ENCODE assay signal across 12 cellular contexts in genomic region chr7:51045319-51046102, GRCh38.
DNase-seq lines count a peak whose midpoint lies in the region; ATAC-seq and TF ChIP-seq lines count a peak whose summit lies in the region.
"Had no signal": no experiment of that assay in that cellular context is flagged by ENCODE, and none has a peak within 500 bp of the region (broad histone marks: within the 10 kb centered on the region; RNA-seq: fewer than 3 reads in every experiment).

No MANE protein-coding gene starts in this region.

- H3K9ac ChIP-seq in smooth muscle cell (ENCODE audit: low read depth), result peak overlapping the region; percentile 26
- H3K9ac ChIP-seq: neural progenitor cell had no signal

- DNase-seq in HCEC 1CT (peak; percentile 94), SJCRH30 (peak; percentile 22 to 23), fibroblast of the aortic adventitia (ENCODE audit: low read depth) (peak; percentile 63), smooth muscle cell (lab: John Stamatoyannopoulos, UW; ENCODE audit: unreplicated experiment) (no peak), NCI-H2196 (lab: John Stamatoyannopoulos, UW; ENCODE audit: unreplicated experiment) (no peak)
- DNase-seq: activated T-cell treated with anti-CD3 and anti-CD28 coated beads, Interleukin-2, amount 50 U/mL, for 48 hours; NCI-H1105; upper lobe of left lung had no signal

- H3K27ac ChIP-seq in SJCRH30 (no peak overlapping the region), smooth muscle cell (ENCODE audit: low read depth) (no peak overlapping the region)
- H3K27ac ChIP-seq: neural progenitor cell, upper lobe of left lung, VCaP had no signal

- H4K20me1 ChIP-seq in smooth muscle cell (ENCODE audit: low read depth), result no peaks in the 10 kb centered on the region

- TF ChIP-seq CTCF in fibroblast of the aortic adventitia (IDR thresholded peaks at IDR 0.05; ENCODE audit: insufficient read depth, low read length) (no peak), smooth muscle cell (IDR thresholded peaks at IDR 0.05; ENCODE audit: borderline replicate concordance, insufficient read depth, poor library complexity, severe bottlenecking) (no peak)

- H2AFZ ChIP-seq in smooth muscle cell (ENCODE audit: low read depth), result no peak overlapping the region
- H2AFZ ChIP-seq: neural progenitor cell had no signal

- peak overlapping the region; percentile 8 for H3K4me2 ChIP-seq in smooth muscle cell
- H3K4me2 ChIP-seq: neural progenitor cell had no signal

- H3K27me3 ChIP-seq in SJCRH30 (peaks cover 9% of the 10 kb centered on the region), smooth muscle cell (ENCODE audit: low read depth) (no peaks in the 10 kb centered on the region)
- H3K27me3 ChIP-seq: neural progenitor cell, upper lobe of left lung had no signal

- H3K4me1 ChIP-seq in SJCRH30, result peaks cover 3% of the 10 kb centered on the region; the same call in 1 of the 2 replicates
- no peaks in the 10 kb centered on the region for H3K4me1 ChIP-seq in smooth muscle cell (ENCODE audit: low read depth)
- H3K4me1 ChIP-seq: upper lobe of left lung had no signal

- no peaks in the 10 kb centered on the region; the same call in 1 of the 2 replicates for H3K9me3 ChIP-seq in SJCRH30 (replicated peaks)
- no peaks in the 10 kb centered on the region for H3K9me3 ChIP-seq in smooth muscle cell (replicated peaks; ENCODE audit: low read depth)
- H3K9me3 ChIP-seq: upper lobe of left lung had no signal

- H3K4me3 ChIP-seq in SJCRH30, result no peak overlapping the region
- H3K4me3 ChIP-seq in fibroblast of the aortic adventitia (ENCODE audit: low read depth, low read length), result no peak overlapping the region
- H3K4me3 ChIP-seq in smooth muscle cell, result no peak overlapping the region
- H3K4me3 ChIP-seq: neural progenitor cell, upper lobe of left lung had no signal

- 64% methylated on average over 14 of the region's 14 CpGs for WGBS in smooth muscle cell (ENCODE audit: low lambda C conversion rate)

- ATAC-seq in GM19452 (IDR thresholded peaks at IDR 0.05; ENCODE audit: unreplicated experiment), result no peak
- ATAC-seq in HG03439 (IDR thresholded peaks at IDR 0.05; ENCODE audit: unreplicated experiment), result no peak

- H3F3A ChIP-seq in smooth muscle cell (ENCODE audit: low read depth), result no peaks in the 10 kb centered on the region

- H3K36me3 ChIP-seq in SJCRH30 (no peaks in the 10 kb centered on the region), smooth muscle cell (ENCODE audit: low read depth) (no peaks in the 10 kb centered on the region)
- H3K36me3 ChIP-seq: neural progenitor cell, upper lobe of left lung had no signal

- H3K79me2 ChIP-seq in smooth muscle cell (ENCODE audit: low read depth), result no peaks in the 10 kb centered on the region

Comparison
In these comparisons a context has a peak if more than half of its experiments do, and no peak if none do; other contexts are left out.
1. DNase-seq: peak in HCEC 1CT (single experiment), SJCRH30 (2 of 2) and fibroblast of the aortic adventitia (single experiment); none in smooth muscle cell (single experiment) and NCI-H2196 (single experiment).